In genomic region chr16:50207652-50208051, GRCh38 we compare ENCODE assay signal across 16 cellular contexts. TPM values are rescaled to one million over a fixed set of nuclear protein-coding genes. Genes with fewer than 3 reads are reported as not detected.
DNase-seq lines count a peak whose midpoint lies in the region; ATAC-seq, FAIRE-seq and TF ChIP-seq lines count a peak whose summit lies in the region.
"Had no signal": no experiment of that assay in that cellular context is flagged by ENCODE, and none has a peak within 500 bp of the region (broad histone marks: within the 10 kb centered on the region; RNA-seq: fewer than 3 reads in every experiment).

No MANE protein-coding gene starts in this region.

- peak overlapping the region in 1 of 2 experiments; percentile 27; a peak in 2 of 6 replicates for H3K27ac ChIP-seq in A549

- H3K9me3 Mint-ChIP-seq in brain (no peaks in the 10 kb centered on the region), Caco-2 (ENCODE audit: unreplicated experiment) (no peaks in the 10 kb centered on the region)
- H3K9me3 Mint-ChIP-seq: immature natural killer cell, nephron progenitor cell had no signal

- BruUV-seq in Caco-2 (replicated peaks; lab: Mats Ljungman, UMichigan): no TSS peak

- no peaks in the 10 kb centered on the region for H3K9me3 ChIP-seq in A549
- no peaks in the 10 kb centered on the region for H3K9me3 ChIP-seq in Caco-2

- DNase-seq in A549 (ENCODE audit: low read depth in 1 of 2, low spot score in 1 of 2) (no peak), HEK293T (ENCODE audit: extremely low spot score) (no peak), left ventricle myocardium superior (no peak), left colon (no peak), Caco-2 (no peak), inferior parietal cortex (ENCODE audit: extremely low spot score) (no peak)
- DNase-seq: activated CD8-positive, alpha-beta memory T cell treated with anti-CD3 and anti-CD28 coated beads, Interleukin-2, amount 50 U/mL, for 48 hours; amygdala; immature natural killer cell; MV-4-11; nephron progenitor cell had no signal

- no peaks in the 10 kb centered on the region for H3K27me3 Mint-ChIP-seq in brain
- H3K27me3 Mint-ChIP-seq in Caco-2 (ENCODE audit: insufficient read depth, unreplicated experiment): no peaks in the 10 kb centered on the region
- H3K27me3 Mint-ChIP-seq: B cell had no signal

- FAIRE-seq in A549 (lab: Jason Lieb, UNC): no peak
- FAIRE-seq: G401.6, urothelium cell line had no signal

- TF ChIP-seq POLR2A in A549 (IDR thresholded peaks at IDR 0.05; ENCODE audit: low read length): no peak

- peak overlapping the region; percentile 37 for H3K4me2 ChIP-seq in A549

- peaks cover 71% of the 10 kb centered on the region for H3K4me1 ChIP-seq in A549
- H3K4me1 ChIP-seq in Caco-2: peaks cover 50% of the 10 kb centered on the region

- TF ChIP-seq EP300 in A549 (IDR thresholded peaks at IDR 0.05): no peak

- 0 out of 2 replicates have a peak, but pooled peaks cover 2% of the 10 kb centered on the region for H3K36me3 ChIP-seq in Caco-2 (ENCODE audit: control insufficient read depth, insufficient read depth, low read length)

- H3K27ac Mint-ChIP-seq in brain (peak overlapping the region in 3 of 5 experiments; percentile 2 to 73 (median 16)), Caco-2 (ENCODE audit: unreplicated experiment) (no peak overlapping the region)
- H3K27ac Mint-ChIP-seq: immature natural killer cell had no signal

- POLR2A ChIA-PET in A549 (lab: Yijun Ruan, JAX): no interaction called here
- POLR2A ChIA-PET in HEK293T (lab: Yijun Ruan, JAX): interaction anchor here (1.6 kb wide), 1 partner anchor 142 kb away, joined by 3 read pairs; the partner anchor contains the start of gene HEATR3
- POLR2A ChIA-PET in Caco-2 (lab: Charles Lee): no interaction called here

- H3K4me3 Mint-ChIP-seq in brain (no peak overlapping the region), Caco-2 (ENCODE audit: unreplicated experiment) (no peak overlapping the region)
- H3K4me3 Mint-ChIP-seq: B cell, immature natural killer cell, nephron progenitor cell had no signal

- TF ChIP-seq RAD21 in A549 (conservative IDR thresholded peaks at IDR 0.05 in 1 of 2, IDR thresholded peaks at IDR 0.05 in 1 of 2): no peak

- ATAC-seq in A549: no peak
- peak; percentile 65 for ATAC-seq in left ventricle myocardium superior
- no peak for ATAC-seq in left colon
- no peak for ATAC-seq in HG03457 (IDR thresholded peaks at IDR 0.05; ENCODE audit: unreplicated experiment)

- peaks cover 5% of the 10 kb centered on the region for H3K36me3 Mint-ChIP-seq in brain
- H3K36me3 Mint-ChIP-seq in Caco-2 (ENCODE audit: insufficient read depth, unreplicated experiment): peaks cover 31% of the 10 kb centered on the region

- WGBS in A549 (ENCODE audit: missing lambda C conversion rate): 86% methylated on average over 3 of the region's 3 CpGs

- H3K4me1 Mint-ChIP-seq in brain: peaks cover 71% of the 10 kb centered on the region
- peaks cover 45% of the 10 kb centered on the region for H3K4me1 Mint-ChIP-seq in Caco-2 (ENCODE audit: low read depth, unreplicated experiment)

- H3K27me3 ChIP-seq in Caco-2 (replicated peaks; ENCODE audit: control insufficient read depth, insufficient read depth, low read length): no peaks in the 10 kb centered on the region

- TF ChIP-seq CTCF in A549 (IDR thresholded peaks at IDR 0.05) (no peak), brain (conservative IDR thresholded peaks at IDR 0.05) (no peak), Caco-2 (IDR thresholded peaks at IDR 0.05; ENCODE audit: insufficient read depth in 1 of 2, low read depth in 1 of 2, low read length in 1 of 2, severe bottlenecking in 1 of 2, unreplicated experiment in 1 of 2) (no peak)

- CTCF ChIA-PET in A549 (lab: Yijun Ruan, JAX): interaction anchor here (1.1 to 5.9 kb wide), 3 partner anchors 38 to 139 kb away, joined by 3 to 35 read pairs (median 4); partner anchors contain the start of gene HEATR3
- CTCF ChIA-PET in HEK293T (lab: Yijun Ruan, JAX): interaction anchor here (0.8 to 1.1 kb wide), 2 partner anchors 11 to 140 kb away, joined by 3 read pairs; no protein-coding TSS in a partner anchor
- CTCF ChIA-PET in Caco-2 (lab: Charles Lee): interaction anchor here (1.9 kb wide), 1 partner anchor 182 kb away, joined by 11 read pairs; the partner anchor contains the start of gene CNEP1R1

- intact Hi-C loops in left ventricle myocardium superior (cut with micrococcal nuclease) (loop anchor here (10.0 kb wide), 1 partner anchor 53 kb away; the partner anchor contains the start of gene TENT4B), left colon (cut with DNase I, micrococcal nuclease) (loop anchor here in 1 of 2 donors (5.0 kb wide), 1 partner anchor 50 kb away; no protein-coding TSS in a partner anchor), Caco-2 (cut with micrococcal nuclease; ENCODE audit: unreplicated experiment) (no loop called here)

- H3K4me3 ChIP-seq in A549 (no peak overlapping the region), Caco-2 (ENCODE audit: low read depth, low read length) (no peak overlapping the region)

TF ChIP-seq in A549, 52 proteins besides CTCF, POLR2A, EP300 and RAD21:
- no peak for TF ChIP-seq NPAS2 (CRISPR knock-in tag; IDR thresholded peaks at IDR 0.05; ENCODE audit: borderline replicate concordance)
- no peak for TF ChIP-seq ZNF302 (CRISPR knock-in tag; IDR thresholded peaks at IDR 0.05)

TF ChIP-seq in HEK293T, 16 proteins besides CTCF, POLR2A, EP300 and RAD21:
- TF ChIP-seq PKNOX1 (IDR thresholded peaks at IDR 0.05) (peak; percentile 80), CTBP1 (IDR thresholded peaks at IDR 0.05; ENCODE audit: borderline replicate concordance) (no peak)
TF ChIP-seq in HEK293T: peak in this region for 1.

RNA-seq across cellular contexts. Expression of gene TENT4B, which starts 54.5 kb away (rescaled TPM):
- polyA plus RNA-seq in A549 (2011; rRNA removed): 14.5 and 19.4 TPM in 2 replicates
- 5.2 and 6.5 TPM in 2 replicates for polyA plus RNA-seq in A549 (2012; cell fraction: cytosol; rRNA removed)
- 4.1 and 4.4 TPM in 2 replicates for polyA plus RNA-seq in A549 (2012; cell fraction: nucleus; rRNA removed)
- 12.2 to 12.5 TPM (median 12.2 TPM) in 3 replicates for polyA plus RNA-seq in A549 (2017; fragmentation: RNase III; extraction: RNeasy Plus Mini Kit Qiagen cat#74134 plus additional on column Dnase treatment)
- polyA minus RNA-seq in A549 (2011; rRNA and poly(A)+ RNA removed): 14.9 and 17.4 TPM in 2 replicates
- 5.9 TPM for polyA plus RNA-seq in brain (ENCODE audit: insufficient read depth, low read depth, low replicate concordance)
- total RNA-seq in left ventricle myocardium superior: 7.8 TPM
- total RNA-seq in left colon: 10 to 100 TPM; 10.6 to 13.3 TPM
- total RNA-seq in Caco-2 (2022): 28.6 and 29.3 TPM in 2 replicates

RNA-seq across cellular contexts. Expression of gene ADCY7, which starts 58.7 kb away (rescaled TPM):
- polyA plus RNA-seq in A549 (2011; rRNA removed) (10.5 and 15.8 TPM in 2 replicates), A549 (2017; fragmentation: RNase III; extraction: RNeasy Plus Mini Kit Qiagen cat#74134 plus additional on column Dnase treatment) (14.9 to 19.5 TPM (median 18.7 TPM) in 3 replicates), brain (ENCODE audit: insufficient read depth, low read depth, low replicate concordance) (0.66 TPM)
- polyA plus RNA-seq in A549 (2012; cell fraction: cytosol; rRNA removed): 16.6 and 25.2 TPM in 2 replicates
- 54.2 and 75.4 TPM in 2 replicates for polyA plus RNA-seq in A549 (2012; cell fraction: nucleus; rRNA removed)
- polyA minus RNA-seq in A549 (2011; rRNA and poly(A)+ RNA removed): 40.8 and 47.1 TPM in 2 replicates
- total RNA-seq in left ventricle myocardium superior (8.3 TPM), left colon (10 to 100 TPM; 14.2 to 20.8 TPM), Caco-2 (2022) (51.3 and 54.2 TPM in 2 replicates)
